19 cellular contexts compared by ENCODE assay signal in the genomic region with DNA sequence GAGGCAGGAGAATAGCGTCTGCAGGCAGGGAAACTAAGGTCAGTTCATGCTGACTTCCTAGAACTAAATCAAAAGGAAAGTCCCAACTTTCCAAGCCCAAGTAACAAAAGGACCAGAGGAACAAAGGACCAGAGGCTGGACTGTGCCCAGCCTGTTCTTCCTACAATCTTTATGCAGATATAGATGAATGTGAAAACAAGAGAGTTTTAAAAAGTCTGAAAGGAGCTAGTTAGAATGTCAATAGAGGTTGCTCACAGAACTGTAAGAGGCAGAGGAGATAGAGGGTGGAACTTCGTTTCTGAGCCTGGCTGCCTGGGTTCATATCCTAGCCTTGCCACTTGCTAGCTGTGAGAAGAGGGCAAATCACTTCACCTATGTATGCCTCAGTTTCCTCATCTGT. TPM values are rescaled to one million over a fixed set of nuclear protein-coding genes. Genes with fewer than 3 reads are reported as not detected.
DNase-seq lines count a peak whose midpoint lies in the region; ATAC-seq, FAIRE-seq and TF ChIP-seq lines count a peak whose summit lies in the region.
"Had no signal": no experiment of that assay in that cellular context is flagged by ENCODE, and none has a peak within 500 bp of the region (broad histone marks: within the 10 kb centered on the region; RNA-seq: fewer than 3 reads in every experiment).

No MANE protein-coding gene starts in this region.

- H3K4me1 Mint-ChIP-seq in GM23338: peaks cover 32% of the 10 kb centered on the region
- H3K4me1 Mint-ChIP-seq in IgD-negative memory B cell: peaks cover 0 to 1% (median 0%) of the 10 kb centered on the region in 3 donors
- peaks cover 13% of the 10 kb centered on the region for H3K4me1 Mint-ChIP-seq in stimulated activated memory B cell treated with anti-CD40 and anti-IgM and Interleukin-4, amounts not matched to agents 10 μg/mL and 1 μg/mL and 100 μg/mL, for 72 hours

- H3K36me3 Mint-ChIP-seq in GM23338 (ENCODE audit: low read depth): no peaks in the 10 kb centered on the region
- H3K36me3 Mint-ChIP-seq in IgD-negative memory B cell: peaks cover 3% of the 10 kb centered on the region
- no peaks in the 10 kb centered on the region for H3K36me3 Mint-ChIP-seq in stimulated activated memory B cell treated with anti-CD40 and anti-IgM and Interleukin-4, amounts not matched to agents 10 μg/mL and 1 μg/mL and 100 μg/mL, for 72 hours

- CTCF ChIA-PET in H1 (lab: Charles Lee; ENCODE audit: partially characterized antibody): interaction anchor here (0.8 to 3.6 kb wide), 2 partner anchors 11 to 75 kb away, joined by 4 to 30 read pairs; no protein-coding TSS in a partner anchor

- no peak overlapping the region for H2BK20ac ChIP-seq in H1 (ENCODE audit: low read length)

- no peak overlapping the region for H2BK120ac ChIP-seq in H1 (replicated peaks; ENCODE audit: low read depth, low read length)

- H3K36me3 ChIP-seq in GM23338 (ENCODE audit: insufficient read depth) (no peaks in the 10 kb centered on the region), H1 (ENCODE audit: control insufficient read depth in 2 of 4, insufficient read depth in 4 of 4, low read length in 3 of 4) (no peaks in the 10 kb centered on the region)

- no peak for DNase-seq in GM23338 (ENCODE audit: low spot score)
- no peak for DNase-seq in H1 (ENCODE audit: low read depth in 1 of 2, low spot score in 2 of 2)
- no peak for DNase-seq in activated CD4-positive, alpha-beta T cell treated with anti-CD3 and anti-CD28 coated beads for 1 hour
- DNase-seq in NCI-H1694 treated with DMSO at 0.1 percent for 48 hours (lab: John Stamatoyannopoulos, UW): no peak
- no peak for DNase-seq in central memory CD4-positive, alpha-beta T cell
- DNase-seq: AML-193; Caco-2; CD4-positive, alpha-beta T cell; GOT3; HCEC 1CT had no signal

- WGBS in H1 (ENCODE audit: extremely low coverage in 1 of 2, insufficient coverage in 1 of 2, insufficient read length in 1 of 2, insufficient replicate concordance in 2 of 2, low coverage in 1 of 2, low lambda C conversion rate in 2 of 2, missing lambda C conversion rate in 1 of 2), 2 experiments: 0% methylated on average over 2 of the region's 2 CpGs; no CpG with 5 or more reads in 1 of the 2 experiments

- 0 out of 2 replicates have a peak overlapping the region, but pooled peaks have one; percentile 18 for H2BK5ac ChIP-seq in H1 (ENCODE audit: low read depth, low read length)

- H3K4me2 ChIP-seq in GM23338: peak overlapping the region; percentile 6; the same call in 1 of the 2 replicates
- H3K4me2 ChIP-seq in H1 (ENCODE audit: insufficient read depth in 1 of 2, low read depth in 2 of 2, low read length in 2 of 2): peak overlapping the region; percentile 39 to 55
- H3K4me2 ChIP-seq: A549 had no signal

- H3K79me2 ChIP-seq in GM23338 (replicated peaks; ENCODE audit: insufficient read depth): no peaks in the 10 kb centered on the region
- H3K79me2 ChIP-seq in H1 (ENCODE audit: control insufficient read depth in 1 of 2, insufficient read depth in 2 of 2, low read length in 2 of 2): no peaks in the 10 kb centered on the region

- no peaks in the 10 kb centered on the region for H3K79me1 ChIP-seq in H1 (ENCODE audit: low read depth, low read length)

- H3K27ac Mint-ChIP-seq in GM23338: no peak overlapping the region
- peak overlapping the region in 2 of 3 donors; percentile 21 to 49 for H3K27ac Mint-ChIP-seq in IgD-negative memory B cell
- peak overlapping the region; percentile 23 for H3K27ac Mint-ChIP-seq in stimulated activated memory B cell treated with anti-CD40 and anti-IgM and Interleukin-4, amounts not matched to agents 10 μg/mL and 1 μg/mL and 100 μg/mL, for 72 hours
- H3K27ac Mint-ChIP-seq: CD4-positive, alpha-beta T cell had no signal

- no peak overlapping the region for H3K14ac ChIP-seq in H1 (ENCODE audit: insufficient read length)

- no peak overlapping the region for H2BK15ac ChIP-seq in H1 (ENCODE audit: low read length)

- no peaks in the 10 kb centered on the region for H3K9me2 ChIP-seq in GM23338 (ENCODE audit: insufficient read depth)

- no peaks in the 10 kb centered on the region; the same call in 1 of the 2 replicates for H3K23me2 ChIP-seq in H1 (ENCODE audit: low read depth, low read length)

- POLR2A ChIA-PET in H1 (lab: Charles Lee; ENCODE audit: partially characterized antibody): no interaction called here

- peak; percentile 78 for ATAC-seq in GM23338
- ATAC-seq in stimulated activated memory B cell treated with anti-CD40 and anti-IgM and Interleukin-4, amounts not matched to agents 10 μg/mL and 1 μg/mL and 100 μg/mL, for 72 hours: no peak

- no peak overlapping the region for H3K9ac ChIP-seq in H1 (replicated peaks in 1 of 4; ENCODE audit: extremely low read depth in 1 of 4, low read depth in 3 of 4, low read length in 3 of 4)

- no peak overlapping the region for H3K4ac ChIP-seq in H1 (replicated peaks; ENCODE audit: insufficient read length, low read depth, low read length)

- no peak for TF ChIP-seq EP300 in H1 (IDR thresholded peaks at IDR 0.05; ENCODE audit: borderline replicate concordance in 1 of 2, low read depth in 2 of 2, low read length in 2 of 2)

- H3K9me3 Mint-ChIP-seq in GM23338 (no peaks in the 10 kb centered on the region), IgD-negative memory B cell (no peaks in the 10 kb centered on the region)
- H3K9me3 Mint-ChIP-seq in stimulated activated memory B cell treated with anti-CD40 and anti-IgM and Interleukin-4, amounts not matched to agents 10 μg/mL and 1 μg/mL and 100 μg/mL, for 72 hours: no peaks in the 10 kb centered on the region
- H3K9me3 Mint-ChIP-seq: CD4-positive, alpha-beta T cell had no signal

- no peak for TF ChIP-seq POLR2A in H1 (IDR thresholded peaks at IDR 0.05; ENCODE audit: control extremely low read depth in 1 of 2, low read depth in 2 of 2, low read length in 2 of 2)

- peaks cover 27% of the 10 kb centered on the region for H3K27me3 Mint-ChIP-seq in GM23338 (ENCODE audit: insufficient read depth, low read depth, poor library complexity)
- H3K27me3 Mint-ChIP-seq in IgD-negative memory B cell: peaks cover 8% of the 10 kb centered on the region
- H3K27me3 Mint-ChIP-seq in stimulated activated memory B cell treated with anti-CD40 and anti-IgM and Interleukin-4, amounts not matched to agents 10 μg/mL and 1 μg/mL and 100 μg/mL, for 72 hours: peaks cover 22% of the 10 kb centered on the region
- H3K27me3 Mint-ChIP-seq: CD4-positive, alpha-beta T cell had no signal

- H3F3A ChIP-seq in GM23338 (replicated peaks; ENCODE audit: low read depth): 0 out of 2 replicates have a peak, but pooled peaks cover 2% of the 10 kb centered on the region

- H3K27ac ChIP-seq in GM23338 (ENCODE audit: low read depth) (no peak overlapping the region), H1 (ENCODE audit: low read depth, low read length) (no peak overlapping the region)
- H3K27ac ChIP-seq: 22Rv1, A549, C4-2B had no signal

- no peak for TF ChIP-seq RAD21 in H1 (IDR thresholded peaks at IDR 0.05 in 1 of 2, conservative IDR thresholded peaks at IDR 0.05 in 1 of 2; ENCODE audit: low read depth in 2 of 2, low read length in 2 of 2)

- no peak for TF ChIP-seq CTCF in GM23338 (conservative IDR thresholded peaks at IDR 0.05; ENCODE audit: low read depth in 2 of 2)
- no peak for TF ChIP-seq CTCF in H1 (IDR thresholded peaks at IDR 0.05; ENCODE audit: control extremely low read depth in 1 of 3, insufficient read depth in 1 of 3, low read depth in 1 of 3, low read length in 3 of 3)

- H2AK5ac ChIP-seq in H1 (ENCODE audit: low read depth, low read length): no peak overlapping the region

- H2AFZ ChIP-seq in GM23338 (no peak overlapping the region), H1 (ENCODE audit: low read length) (no peak overlapping the region)

- H3K27me3 ChIP-seq in GM23338 (ENCODE audit: insufficient read depth) (peaks cover 27% of the 10 kb centered on the region), H1 (replicated peaks in 1 of 4; ENCODE audit: control insufficient read depth in 3 of 4, extremely low read depth in 1 of 4, insufficient read depth in 3 of 4, low read length in 3 of 4) (peaks cover 3 to 29% (median 24%) of the 10 kb centered on the region in 4 experiments; a peak in 6 of 7 replicates)

- H3K4me3 Mint-ChIP-seq in GM23338 (no peak overlapping the region), IgD-negative memory B cell (no peak overlapping the region)
- H3K4me3 Mint-ChIP-seq in stimulated activated memory B cell treated with anti-CD40 and anti-IgM and Interleukin-4, amounts not matched to agents 10 μg/mL and 1 μg/mL and 100 μg/mL, for 72 hours: no peak overlapping the region
- H3K4me3 Mint-ChIP-seq: CD4-positive, alpha-beta T cell had no signal

- no peak overlapping the region for H4K91ac ChIP-seq in H1 (replicated peaks; ENCODE audit: insufficient read length, low read length)

- no peak overlapping the region for H3K4me3 ChIP-seq in GM23338
- no peak overlapping the region for H3K4me3 ChIP-seq in H1 (ENCODE audit: extremely low read depth in 1 of 4, insufficient read depth in 2 of 4, low read depth in 3 of 4, low read length in 4 of 4)
- H3K4me3 ChIP-seq: A549 had no signal

- no peak overlapping the region for H3K23ac ChIP-seq in H1 (ENCODE audit: insufficient read length)

- no peak for FAIRE-seq in H1 (lab: Jason Lieb, UNC)
- FAIRE-seq: A549, D721Med, G401.6, GM12891 had no signal

- no peaks in the 10 kb centered on the region for H3K9me3 ChIP-seq in H1 (ENCODE audit: insufficient read depth in 2 of 2, low read depth in 1 of 2, low read length in 1 of 2)
- H3K9me3 ChIP-seq: A549, Caco-2 had no signal

- peaks cover 31% of the 10 kb centered on the region for H3K4me1 ChIP-seq in GM23338 (ENCODE audit: insufficient read depth)
- peaks cover 7 to 24% (median 11%) of the 10 kb centered on the region in 4 experiments for H3K4me1 ChIP-seq in H1 (replicated peaks in 1 of 4; ENCODE audit: control insufficient read depth in 3 of 4, insufficient read depth in 4 of 4, low read length in 3 of 4)
- H3K4me1 ChIP-seq: A549 had no signal

- no peaks in the 10 kb centered on the region for H4K20me1 ChIP-seq in GM23338 (replicated peaks; ENCODE audit: insufficient read depth)
- peaks cover 0 to 2% of the 10 kb centered on the region in 2 experiments for H4K20me1 ChIP-seq in H1 (replicated peaks in 1 of 2; ENCODE audit: control insufficient read depth in 1 of 2, insufficient read depth in 2 of 2, low read length in 2 of 2)

- H2BK12ac ChIP-seq in H1 (ENCODE audit: low read depth, low read length): no peak overlapping the region

- no peak overlapping the region for H3K56ac ChIP-seq in H1 (replicated peaks; ENCODE audit: insufficient read length, low read depth, low read length)

- H3K18ac ChIP-seq in H1 (ENCODE audit: extremely low read depth, low read length): no peak overlapping the region

- H4K8ac ChIP-seq in H1 (ENCODE audit: extremely low read depth, insufficient read depth, low read length): no peak overlapping the region

- no peak overlapping the region for H4K5ac ChIP-seq in H1 (ENCODE audit: insufficient read length, low read depth, low read length)

RNA-seq across cellular contexts. Expression of a gene that starts 30.0 kb away (rescaled TPM):
- not detected in 2 replicates for total RNA-seq in GM23338 (2014; rRNA removed; shearing (Covaris generic))
- polyA plus RNA-seq in GM23338 (2016; fragmentation: Nextera tagmentation; extraction: Ambion mirVana) (1.8 and 1.9 TPM in 2 replicates), IgD-negative memory B cell (not detected), H1 (2011; rRNA removed) (0.42 TPM in 2 replicates)
- total RNA-seq in H1 (2021; fragmentation: NEBNext Ultra II Directional; extraction: Animal tissue kit (Norgen Biotek cat#: 25700)): 0.55 and 0.93 TPM in 2 replicates
- polyA plus RNA-seq in H1 (2011; cell fraction: cytosol; rRNA removed): 0.59 TPM
- polyA plus RNA-seq in H1 (2011; cell fraction: nucleus; rRNA removed): 0.94 TPM
- polyA plus RNA-seq in H1 (2012, experiment 1 of 2): 0.93 to 1.1 TPM (median 0.97 TPM) in 4 replicates
- 0.10 TPM for polyA plus RNA-seq in H1 (2012, experiment 2 of 2)
- polyA plus RNA-seq in H1 (2013, experiment 1 of 2): 0.51 TPM
- polyA plus RNA-seq in H1 (2013, experiment 2 of 2): 0.29 TPM
- polyA minus RNA-seq in H1 (2011; rRNA and poly(A)+ RNA removed): 0.09 and 0.12 TPM in 2 replicates
- polyA minus RNA-seq in H1 (2011; cell fraction: cytosol; rRNA and poly(A)+ RNA removed): 1.2 TPM
- 0.90 TPM for polyA minus RNA-seq in H1 (2011; cell fraction: nucleus; rRNA and poly(A)+ RNA removed)
- total RNA-seq: Caco-2; CD4-positive, alpha-beta T cell had no signal
- polyA plus RNA-seq: BJ had no signal
